13 cellular contexts compared by ENCODE assay signal in genomic region chr5:180329138-180329435, GRCh38. TPM values are rescaled to one million over a fixed set of nuclear protein-coding genes. Genes with fewer than 3 reads are reported as not detected.
"Had no signal": no experiment of that assay in that cellular context is flagged by ENCODE, and none has a peak within 500 bp of the region (broad histone marks: within the 10 kb centered on the region; RNA-seq: fewer than 3 reads in every experiment).

No MANE protein-coding gene starts in this region.

- H3K36me3 ChIP-seq: ascending aorta, gastrocnemius medialis, transverse colon had no signal

- H3K9me3 ChIP-seq: ascending aorta, gastrocnemius medialis, right atrium auricular region, testis, transverse colon had no signal

- H3K4me3 ChIP-seq: ascending aorta, gastrocnemius medialis, right atrium auricular region, testis, transverse colon had no signal

- H3K27me3 ChIP-seq: ascending aorta, brain microvascular endothelial cell, gastrocnemius medialis, right atrium auricular region, testis had no signal

- H2AFZ ChIP-seq: parathyroid adenoma had no signal

- FAIRE-seq: islet of Langerhans, TTC549 had no signal

- H3K4me1 ChIP-seq: gastrocnemius medialis, parathyroid adenoma, testis, transverse colon had no signal

- H3K27ac ChIP-seq: ascending aorta, brain microvascular endothelial cell, epithelial cell of prostate, gastrocnemius medialis, parathyroid adenoma, testis, transverse colon, VCaP had no signal

- H3K79me2 ChIP-seq: parathyroid adenoma had no signal

- H3K9ac ChIP-seq: parathyroid adenoma had no signal

RNA-seq across cellular contexts. Expression of gene GFPT2, which starts 24.0 kb away (rescaled TPM):
- total RNA-seq: T-helper 1 cell treated with Interleukin-12 subunit alpha and Interleukin-12 subunit beta and Interleukin-4 antibody, amounts not matched to agents 30 ng/mL and 1 ng/mL, for 36 hours had no signal
- polyA plus RNA-seq: naive thymus-derived CD4-positive, alpha-beta T cell had no signal
